Comparison of ENCODE assay signal across 9 cellular contexts in genomic region chr22:28075260-28075981, GRCh38.
DNase-seq lines count a peak whose midpoint lies in the region; ATAC-seq, FAIRE-seq and TF ChIP-seq lines count a peak whose summit lies in the region.
"Had no signal": no experiment of that assay in that cellular context is flagged by ENCODE, and none has a peak within 500 bp of the region (broad histone marks: within the 10 kb centered on the region; RNA-seq: fewer than 3 reads in every experiment).

No MANE protein-coding gene starts in this region.

- no peak overlapping the region for H2AFZ ChIP-seq in astrocyte (ENCODE audit: low read depth, low read length)

- H3K4me1 ChIP-seq in astrocyte (ENCODE audit: insufficient read depth, low read length) (peaks cover 7% of the 10 kb centered on the region), small intestine (ENCODE audit: control insufficient read depth in 2 of 2, insufficient read depth in 1 of 2, low read depth in 1 of 2, low read length in 1 of 2) (peaks cover 0 to 5% of the 10 kb centered on the region in 2 donors)

- FAIRE-seq in astrocyte (lab: Jason Lieb, UNC) (peak; percentile 85), small intestine (lab: Jason Lieb, UNC) (no peak)

- H3K9me3 Mint-ChIP-seq in astrocyte (ENCODE audit: unreplicated experiment) = peaks cover 13% of the 10 kb centered on the region

- no peaks in the 10 kb centered on the region for H3K79me2 ChIP-seq in astrocyte (ENCODE audit: insufficient read depth, low read length)

- DNase-seq in H4 (ENCODE audit: low spot score) (peak; percentile 48), astrocyte (ENCODE audit: low read depth) (peak; percentile 86), hepatic stellate cell (ENCODE audit: low spot score) (peak; percentile 67), small intestine (peak; percentile 90), G401 (ENCODE audit: low spot score) (no peak)
- no peak for DNase-seq in activated CD4-positive, alpha-beta T cell treated with anti-CD3 and anti-CD28 coated beads, Interleukin-2, amount 50 U/mL, for 48 hours

- H3K27me3 ChIP-seq in astrocyte (ENCODE audit: insufficient read depth, low read length) = no peaks in the 10 kb centered on the region
- H3K27me3 ChIP-seq in small intestine (ENCODE audit: control insufficient read depth in 2 of 2, insufficient read depth in 2 of 2, low read length in 2 of 2) = no peaks in the 10 kb centered on the region

- H3K36me3 ChIP-seq in astrocyte (ENCODE audit: insufficient read depth, low read length) (no peaks in the 10 kb centered on the region), small intestine (ENCODE audit: control insufficient read depth in 2 of 2, insufficient read depth in 2 of 2, low read length in 2 of 2) (no peaks in the 10 kb centered on the region)

- H3K27me3 Mint-ChIP-seq in astrocyte (ENCODE audit: low read depth, unreplicated experiment) = no peaks in the 10 kb centered on the region

- 10 to 41% (median 25%) methylated on average over 8 of the region's 8 CpGs for WGBS in small intestine, 3 donors

- no peaks in the 10 kb centered on the region for H4K20me1 ChIP-seq in astrocyte (ENCODE audit: insufficient read depth, low read length)

- H3K4me2 ChIP-seq in astrocyte (ENCODE audit: low read length) = no peak overlapping the region

- no peak overlapping the region for H3K4me3 Mint-ChIP-seq in astrocyte (ENCODE audit: unreplicated experiment)

- in situ Hi-C loops in G401 (cut with HindIII; ENCODE audit: low sequenced_read_pairs) = no loop called here

- H3K4me3 ChIP-seq in astrocyte (ENCODE audit: insufficient read depth, low read depth, low read length) (no peak overlapping the region), small intestine (ENCODE audit: low read depth in 1 of 2, low read length in 2 of 2) (no peak overlapping the region)

- TF ChIP-seq CTCF in astrocyte (IDR thresholded peaks at IDR 0.05; ENCODE audit: insufficient read depth, low read depth, low read length) = no peak

- H3K4me1 Mint-ChIP-seq in astrocyte (ENCODE audit: low read depth, unreplicated experiment) = peaks cover 8% of the 10 kb centered on the region

- no peak for ATAC-seq in GM19351 (IDR thresholded peaks at IDR 0.05; ENCODE audit: unreplicated experiment)
- ATAC-seq in HG03342 (IDR thresholded peaks at IDR 0.05; ENCODE audit: unreplicated experiment) = no peak
- ATAC-seq: HCT116 had no signal

- peak overlapping the region; percentile 31 for H3K27ac Mint-ChIP-seq in astrocyte (ENCODE audit: unreplicated experiment)

- no peaks in the 10 kb centered on the region for H3K9me3 ChIP-seq in astrocyte (ENCODE audit: insufficient read depth, low read depth, low read length)
- H3K9me3 ChIP-seq in small intestine (ENCODE audit: control insufficient read depth, low read depth) = no peaks in the 10 kb centered on the region

- peaks cover 9% of the 10 kb centered on the region for H3K36me3 Mint-ChIP-seq in astrocyte (ENCODE audit: low read depth, unreplicated experiment)

- no peak overlapping the region for H3K9ac ChIP-seq in astrocyte (ENCODE audit: low read length)

- H3K27ac ChIP-seq in astrocyte (ENCODE audit: low read depth, low read length) = no peak overlapping the region
- peak overlapping the region; percentile 15 to 19 for H3K27ac ChIP-seq in small intestine (ENCODE audit: low read depth in 1 of 2, low read length in 1 of 2)

Comparison
In these comparisons a context has a peak if more than half of its experiments do, and no peak if none do; other contexts are left out.
1. DNase-seq: peak in H4 (single experiment), astrocyte (single experiment), hepatic stellate cell (single experiment) and small intestine (single experiment); none in activated CD4-positive, alpha-beta T cell treated with anti-CD3 and anti-CD28 coated beads, Interleukin-2, amount 50 U/mL, for 48 hours (0 of 2) and G401 (single experiment).